35 cellular contexts compared by ENCODE assay signal in the genomic region with DNA sequence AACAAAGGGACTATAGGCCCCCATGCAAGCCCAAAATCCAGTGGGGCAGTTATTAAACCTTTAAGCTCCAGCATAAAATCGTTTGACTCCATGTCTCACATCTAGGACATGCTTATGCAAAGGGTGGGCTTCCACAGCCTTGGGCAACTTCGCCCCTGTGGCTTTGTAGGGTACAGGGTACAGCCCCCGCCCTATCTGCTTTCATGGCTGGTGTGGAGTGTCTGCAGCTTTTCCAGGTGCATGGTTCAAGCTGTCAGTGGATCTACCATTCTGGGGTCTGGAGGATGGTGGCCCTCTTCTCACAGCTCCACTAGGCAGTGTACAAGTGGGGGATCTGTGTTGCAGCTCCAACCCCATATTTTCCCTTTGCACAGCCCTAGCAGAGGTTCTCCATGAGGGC.
"Had no signal": no experiment of that assay in that cellular context is flagged by ENCODE, and none has a peak within 500 bp of the region (broad histone marks: within the 10 kb centered on the region; RNA-seq: fewer than 3 reads in every experiment).

No MANE protein-coding gene starts in this region.

- H3K9me3 ChIP-seq: MG63 had no signal

- H3K4me3 ChIP-seq: MG63 had no signal

- DNase-seq: Karpas-422, Kasumi-1, KG1, MG63, MM.1S, MV-4-11, NCI-H1048, NCI-H1092, NCI-H1092 treated with DMSO at 0.1 percent for 48 hours, NCI-H1105, NCI-H1105 treated with DMSO at 0.1 percent for 48 hours, NCI-H1417, NCI-H1417 treated with DMSO at 0.1 percent for 48 hours, NCI-H1436, NCI-H1436 treated with DMSO at 0.1 percent for 48 hours, NCI-H146, NCI-H1694, NCI-H1694 treated with DMSO at 0.1 percent for 48 hours, NCI-H187, NCI-H187 treated with DMSO at 0.1 percent for 48 hours, NCI-H1930, NCI-H2029, NCI-H2029 treated with DMSO at 0.1 percent for 48 hours, NCI-H2081, NCI-H2081 treated with DMSO at 0.1 percent for 48 hours, NCI-H2107, NCI-H2171, NCI-H2171 treated with DMSO at 0.1 percent for 48 hours, NCI-H2227 treated with DMSO at 0.1 percent for 48 hours, NCI-H226, NCI-H345, NCI-H446, NCI-H446 treated with DMSO at 0.1 percent for 48 hours, NCI-H510A had no signal

- H3K4me2 ChIP-seq: KMS-11 had no signal

- H3K27me3 ChIP-seq: MG63 had no signal

- H3K27ac ChIP-seq: KMS-11 had no signal

- H3K9ac ChIP-seq: KMS-11 had no signal

- H3K36me3 ChIP-seq: MG63 had no signal
